8 cellular contexts compared by ENCODE assay signal in the genomic region with DNA sequence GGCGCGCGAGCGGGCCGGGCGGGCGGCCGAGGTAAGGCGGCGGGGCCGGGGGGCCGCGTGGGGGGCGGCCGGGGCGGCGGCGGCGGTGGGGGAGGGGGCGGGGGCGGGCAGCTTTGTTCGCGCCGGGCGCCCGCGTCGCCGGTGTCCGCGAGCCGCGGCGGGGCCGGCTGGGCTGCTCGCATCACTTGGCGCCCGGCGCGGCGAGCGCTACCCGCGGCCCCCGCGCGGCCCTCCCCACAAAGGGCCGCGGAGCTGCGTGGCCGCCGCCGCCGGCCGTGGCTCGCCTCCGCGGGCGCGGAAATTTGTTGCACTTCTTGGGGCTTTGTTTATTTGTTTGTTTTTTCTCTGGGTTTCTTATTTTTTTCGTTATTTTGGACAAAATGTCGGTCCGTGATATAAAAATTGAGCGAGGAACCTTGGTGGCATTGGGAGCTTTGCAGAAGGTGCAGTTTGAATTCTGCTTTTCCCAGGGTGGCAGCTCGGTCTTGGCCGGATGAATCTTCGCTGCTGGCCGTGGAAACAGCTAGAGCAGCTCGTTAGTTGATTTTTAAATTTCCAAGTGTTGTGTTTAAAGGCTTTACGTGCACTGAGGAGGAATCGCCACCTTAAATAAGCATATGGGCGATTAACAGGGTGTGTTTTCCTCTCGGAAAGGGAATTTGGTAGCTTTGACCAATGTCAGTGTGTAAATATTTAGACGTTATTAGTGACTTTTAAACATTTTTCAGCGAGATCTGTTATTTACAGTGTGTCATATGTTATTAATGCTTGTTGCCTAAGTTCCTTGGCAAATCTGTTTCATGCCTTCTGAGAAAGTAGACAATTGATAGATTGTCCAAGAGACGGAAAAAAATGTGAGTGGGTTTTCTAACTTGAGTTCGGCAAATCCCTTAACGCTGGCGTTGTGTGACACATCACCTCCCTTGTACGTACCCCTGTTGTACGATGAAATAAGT. TPM values are rescaled to one million over a fixed set of nuclear protein-coding genes. Genes with fewer than 3 reads are reported as not detected.
DNase-seq lines count a peak whose midpoint lies in the region; ATAC-seq and TF ChIP-seq lines count a peak whose summit lies in the region.

No MANE protein-coding gene starts in this region.

- CTCF ChIA-PET in CD4-positive, alpha-beta T cell (lab: Charles Lee): interaction anchor here (0.6 to 2.2 kb wide), 6 partner anchors 32 to 480 kb away, joined by 3 to 11 read pairs (median 4); no protein-coding TSS in a partner anchor

- intact Hi-C loops in CD4-positive, alpha-beta T cell (cut with DNase I, micrococcal nuclease): loop anchor here (5.0 to 10.0 kb wide), 4 partner anchors 74 to 1734 kb away; partner anchors contain the start of genes DNAJC10 (in 1 of the 2) and ITGA4 (in 1 of the 2)

- no peaks in the 10 kb centered on the region for H3K9me3 Mint-ChIP-seq in CD4-positive, alpha-beta T cell
- no peaks in the 10 kb centered on the region for H3K9me3 Mint-ChIP-seq in naive thymus-derived CD8-positive, alpha-beta T cell
- no peaks in the 10 kb centered on the region for H3K9me3 Mint-ChIP-seq in type B pancreatic cell

- peak overlapping the region; percentile 93 for H3K4me3 Mint-ChIP-seq in CD4-positive, alpha-beta T cell
- peak overlapping the region; percentile 91 to 98 (median 96) for H3K4me3 Mint-ChIP-seq in naive thymus-derived CD8-positive, alpha-beta T cell
- peak overlapping the region; percentile 93 for H3K4me3 Mint-ChIP-seq in type B pancreatic cell

- peaks cover 37% of the 10 kb centered on the region for H3K36me3 Mint-ChIP-seq in CD4-positive, alpha-beta T cell (ENCODE audit: low read depth)
- H3K36me3 Mint-ChIP-seq in naive thymus-derived CD8-positive, alpha-beta T cell: peaks cover 3 to 8% (median 5%) of the 10 kb centered on the region in 3 donors
- peaks cover 7% of the 10 kb centered on the region for H3K36me3 Mint-ChIP-seq in type B pancreatic cell

- no peaks in the 10 kb centered on the region for H3K27me3 ChIP-seq in CD4-positive, alpha-beta T cell (ENCODE audit: control insufficient read depth, insufficient read depth, low read length)

- peak overlapping the region; percentile 89 for H3K27ac Mint-ChIP-seq in CD4-positive, alpha-beta T cell
- H3K27ac Mint-ChIP-seq in naive thymus-derived CD8-positive, alpha-beta T cell: peak overlapping the region; percentile 92 to 99 (median 94)
- H3K27ac Mint-ChIP-seq in type B pancreatic cell: peak overlapping the region; percentile 95

- POLR2A ChIA-PET in CD4-positive, alpha-beta T cell (lab: Charles Lee): interaction anchor here (0.7 to 4.4 kb wide), 20 partner anchors 9 to 1735 kb away, joined by 3 to 30 read pairs (median 4); partner anchors contain the start of genes DNAJC10, ITGA4 and ITPRID2
- POLR2A ChIA-PET in naive thymus-derived CD8-positive, alpha-beta T cell (lab: Charles Lee): interaction anchor here (0.6 to 1.9 kb wide), 6 partner anchors 10 to 485 kb away, joined by 3 to 5 read pairs (median 4); partner anchors contain the start of gene ITGA4

- H3K4me1 Mint-ChIP-seq in CD4-positive, alpha-beta T cell (ENCODE audit: low read depth): peaks cover 57% of the 10 kb centered on the region
- peaks cover 9 to 51% (median 41%) of the 10 kb centered on the region in 4 donors for H3K4me1 Mint-ChIP-seq in naive thymus-derived CD8-positive, alpha-beta T cell
- peaks cover 39% of the 10 kb centered on the region for H3K4me1 Mint-ChIP-seq in type B pancreatic cell (ENCODE audit: unreplicated experiment)

- DNase-seq in CD4-positive, alpha-beta T cell: peak in 4 of 10 experiments; percentile 3 to 14 (median 12)
- DNase-seq in NCI-H1092 treated with DMSO at 0.1 percent for 48 hours (lab: John Stamatoyannopoulos, UW) (peak; percentile 33), fibroblast of mammary gland (ENCODE audit: low read depth) (peak; percentile 54), type B pancreatic cell (ENCODE audit: extremely low spot score, unreplicated experiment) (no peak), NCI-H2196 (lab: John Stamatoyannopoulos, UW; ENCODE audit: unreplicated experiment) (no peak)
- DNase-seq in activated CD8-positive, alpha-beta memory T cell treated with anti-CD3 and anti-CD28 coated beads, Interleukin-2, amount 50 U/mL, for 48 hours: peak; percentile 61
- peak in 5 of 10 donors; percentile 9 to 53 (median 36) for DNase-seq in naive thymus-derived CD8-positive, alpha-beta T cell

- peak overlapping the region; percentile 98 for H3K4me3 ChIP-seq in fibroblast of mammary gland (ENCODE audit: control insufficient read depth, low read depth, low read length)

- ATAC-seq in CD4-positive, alpha-beta T cell (ENCODE audit: poor library complexity): peak; percentile 7
- peak; percentile 11 for ATAC-seq in GM19463 (IDR thresholded peaks at IDR 0.05; ENCODE audit: unreplicated experiment)
- peak; percentile 3 to 23 for ATAC-seq in naive thymus-derived CD8-positive, alpha-beta T cell

- no peaks in the 10 kb centered on the region for H3K27me3 Mint-ChIP-seq in CD4-positive, alpha-beta T cell
- H3K27me3 Mint-ChIP-seq in naive thymus-derived CD8-positive, alpha-beta T cell: no peaks in the 10 kb centered on the region
- H3K27me3 Mint-ChIP-seq in type B pancreatic cell: peaks cover 4% of the 10 kb centered on the region

- H3K9me3 ChIP-seq in CD4-positive, alpha-beta T cell (ENCODE audit: control insufficient read depth, low read length): no peaks in the 10 kb centered on the region

- H3K27ac ChIP-seq in CD4-positive, alpha-beta T cell (ENCODE audit: low read depth, low read length): no peak overlapping the region

- TF ChIP-seq CTCF in CD4-positive, alpha-beta T cell (IDR thresholded peaks at IDR 0.05): no peak
- TF ChIP-seq CTCF in fibroblast of mammary gland (conservative IDR thresholded peaks at IDR 0.05; ENCODE audit: control insufficient read depth, insufficient read depth, low read depth, low read length) (no peak), type B pancreatic cell (conservative IDR thresholded peaks at IDR 0.05) (no peak)

RNA-seq across cellular contexts. Expression of gene UBE2E3, which starts 0.8 kb away (rescaled TPM):
- total RNA-seq in CD4-positive, alpha-beta T cell: 10 to 100 TPM; 20.5 TPM
- total RNA-seq in naive thymus-derived CD8-positive, alpha-beta T cell: 10 to 100 TPM; 24.5 to 25.0 TPM
- 10 to 100 TPM; 39.8 to 55.7 (median 44.8) TPM for polyA plus RNA-seq in naive thymus-derived CD8-positive, alpha-beta T cell
- 48.0 and 105 TPM in 2 replicates for total RNA-seq in type B pancreatic cell (ENCODE audit: low replicate concordance)

Comparison
In these comparisons a context has a peak if more than half of its experiments do, and no peak if none do; other contexts are left out.
1. DNase-seq: peak in NCI-H1092 treated with DMSO at 0.1 percent for 48 hours (single experiment), activated CD8-positive, alpha-beta memory T cell treated with anti-CD3 and anti-CD28 coated beads, Interleukin-2, amount 50 U/mL, for 48 hours (single experiment) and fibroblast of mammary gland (single experiment); none in type B pancreatic cell (single experiment) and NCI-H2196 (single experiment).
2. Peak in every context shown above with its lines, with median percentiles within 50 percentile points of each other: ATAC-seq, H3K27ac Mint-ChIP-seq and H3K4me3 Mint-ChIP-seq.